2 cellular contexts compared by ENCODE assay signal in genomic region chr11:111840143-111840542, GRCh38.
A peak's percentile ranks its signal among the peaks of the same experiment; 100 is the strongest.
TF ChIP-seq lines count a peak whose summit lies in the region.

No MANE protein-coding gene starts in this region.

TF ChIP-seq in Ishikawa, 13 proteins besides CTCF, POLR2A, EP300 and RAD21:
- TF ChIP-seq MAX (IDR thresholded peaks at IDR 0.05) (no peak), CEBPB (IDR thresholded peaks at IDR 0.05) (peak; percentile 94), NFIC (IDR thresholded peaks at IDR 0.05) (peak; percentile 67), TEAD4 (IDR thresholded peaks at IDR 0.05) (peak; percentile 60), TCF12 (IDR thresholded peaks at IDR 0.05; ENCODE audit: low read depth) (0 out of 2 replicates have a peak, but pooled peaks have one; percentile 44)
- TF ChIP-seq, protein P1, sequence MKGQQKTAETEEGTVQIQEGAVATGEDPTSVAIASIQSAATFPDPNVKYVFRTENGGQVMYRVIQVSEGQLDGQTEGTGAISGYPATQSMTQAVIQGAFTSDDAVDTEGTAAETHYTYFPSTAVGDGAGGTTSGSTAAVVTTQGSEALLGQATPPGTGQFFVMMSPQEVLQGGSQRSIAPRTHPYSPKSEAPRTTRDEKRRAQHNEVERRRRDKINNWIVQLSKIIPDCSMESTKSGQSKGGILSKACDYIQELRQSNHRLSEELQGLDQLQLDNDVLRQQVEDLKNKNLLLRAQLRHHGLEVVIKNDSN (IDR thresholded peaks at IDR 0.05): no peak
TF ChIP-seq in Ishikawa: peak in this region for 4.

TF ChIP-seq in H1, 55 proteins besides CTCF, POLR2A, EP300 and RAD21:
- TF ChIP-seq RXRA (IDR thresholded peaks at IDR 0.05; ENCODE audit: insufficient read depth, low read depth, low read length) (no peak), SRF (IDR thresholded peaks at IDR 0.05; ENCODE audit: low read depth, low read length) (no peak), TAF7 (optimal IDR thresholded peaks at IDR 0.05; ENCODE audit: borderline replicate concordance, low read depth, low read length) (no peak), CEBPB (IDR thresholded peaks at IDR 0.05; ENCODE audit: low read depth, low read length) (peak; percentile 84), TEAD4 (IDR thresholded peaks at IDR 0.05; ENCODE audit: low read depth, low read length) (peak; percentile 22; the same call in 1 of the 2 replicates), KDM1A (IDR thresholded peaks at IDR 0.05; ENCODE audit: borderline replicate concordance, low read length) (no peak)
